In genomic region chr9:125241000-125241862, GRCh38 we compare ENCODE assay signal across 8 cellular contexts. TPM values are rescaled to one million over a fixed set of nuclear protein-coding genes. Genes with fewer than 3 reads are reported as not detected.
DNase-seq lines count a peak whose midpoint lies in the region; ATAC-seq and TF ChIP-seq lines count a peak whose summit lies in the region.

Gene HSPA5, minus strand, starts transcription at chr9:125241343. Its CDS starts 217 bp downstream, at chr9:125241126.

- no peaks in the 10 kb centered on the region for H3K9me3 Mint-ChIP-seq in activated naive CD4-positive, alpha-beta T cell treated with anti-CD3 and anti-CD28 coated beads, Interleukin-2, amount 50 U/mL, for 72 hours

- peak; percentile 7 for TF ChIP-seq CTCF in GM10266 (IDR thresholded peaks at IDR 0.05; ENCODE audit: control insufficient read depth, insufficient read depth, low read depth, missing control alignments)

- DNase-seq in GM10266 (ENCODE audit: extremely low spot score) (peak; percentile 94), NCI-H1092 treated with DMSO at 0.1 percent for 48 hours (lab: John Stamatoyannopoulos, UW) (peak; percentile 100), SKM-1 (lab: John Stamatoyannopoulos, UW; ENCODE audit: unreplicated experiment) (peak; percentile 99), glomerular endothelial cell (ENCODE audit: extremely low read depth, low read depth, low spot score) (peak; percentile 99), occipital lobe (lab: John Stamatoyannopoulos, UW) (peak; percentile 99)
- peak; percentile 97 to 100 for DNase-seq in activated naive CD4-positive, alpha-beta T cell treated with anti-CD3 and anti-CD28 coated beads, Interleukin-2, amount 50 U/mL, for 72 hours (ENCODE audit: low spot score in 2 of 2)

- H3K36me3 Mint-ChIP-seq in activated naive CD4-positive, alpha-beta T cell treated with anti-CD3 and anti-CD28 coated beads, Interleukin-2, amount 50 U/mL, for 72 hours = peaks cover 38 to 58% of the 10 kb centered on the region in 2 donors

- peak within 1 kb of the TSS; percentile 98 to 100 for H3K27ac Mint-ChIP-seq in activated naive CD4-positive, alpha-beta T cell treated with anti-CD3 and anti-CD28 coated beads, Interleukin-2, amount 50 U/mL, for 72 hours

- H3K27ac ChIP-seq in temporal lobe (ENCODE audit: low read depth, low read length) = peak within 1 kb of the TSS; percentile 88

- peak; percentile 95 for ATAC-seq in HG02610 (IDR thresholded peaks at IDR 0.05; ENCODE audit: unreplicated experiment)
- peak; percentile 90 to 93 for ATAC-seq in activated naive CD4-positive, alpha-beta T cell treated with anti-CD3 and anti-CD28 coated beads, Interleukin-2, amount 50 U/mL, for 72 hours

RNA-seq across cellular contexts. Expression of gene HSPA5, which starts in this region (rescaled TPM):
- total RNA-seq in activated naive CD4-positive, alpha-beta T cell treated with anti-CD3 and anti-CD28 coated beads, Interleukin-2, amount 50 U/mL, for 72 hours = 100 to 1,000 TPM; 120 to 133 TPM
- total RNA-seq in glomerular endothelial cell (361 and 411 TPM in 2 replicates), occipital lobe (25.4 TPM), temporal lobe (40.8 TPM)

Comparison
In these comparisons a context has a peak if more than half of its experiments do, and no peak if none do; other contexts are left out.
1. Peak in every context shown above with its lines: DNase-seq, ATAC-seq and H3K27ac ChIP-seq.